ENCODE assay signal across 20 cellular contexts in genomic region chrX:74286950-74287349, GRCh38. TPM values are rescaled to one million over a fixed set of nuclear protein-coding genes. Genes with fewer than 3 reads are reported as not detected.
DNase-seq lines count a peak whose midpoint lies in the region; ATAC-seq, FAIRE-seq and TF ChIP-seq lines count a peak whose summit lies in the region.
"Had no signal": no experiment of that assay in that cellular context is flagged by ENCODE, and none has a peak within 500 bp of the region (broad histone marks: within the 10 kb centered on the region; RNA-seq: fewer than 3 reads in every experiment).

No MANE protein-coding gene starts in this region.

- POLR2A ChIA-PET in A549 (lab: Yijun Ruan, JAX): interaction anchor here (0.9 kb wide), 1 partner anchor 11 kb away, joined by 3 read pairs; no protein-coding TSS in a partner anchor
- POLR2A ChIA-PET in K562 (lab: Yijun Ruan, JAX): no interaction called here

- no peak for TF ChIP-seq EP300 in A549 (IDR thresholded peaks at IDR 0.05)
- TF ChIP-seq EP300 in K562 (IDR thresholded peaks at IDR 0.05; ENCODE audit: low read length): no peak

- H3K9me3 ChIP-seq in A549 (peaks cover 11% of the 10 kb centered on the region; the same call in 2 of the 3 replicates), K562 (replicated peaks; ENCODE audit: control insufficient read depth, insufficient read depth, low read depth, low read length) (no peaks in the 10 kb centered on the region)
- H3K9me3 ChIP-seq: left lung had no signal

- TF ChIP-seq POLR2A in A549 (IDR thresholded peaks at IDR 0.05; ENCODE audit: low read length) (no peak), K562 (conservative IDR thresholded peaks at IDR 0.05) (no peak), GM12891 (IDR thresholded peaks at IDR 0.05; ENCODE audit: low read depth, low read length) (no peak)

- no peaks in the 10 kb centered on the region for H4K20me1 ChIP-seq in K562 (replicated peaks; ENCODE audit: control insufficient read depth, insufficient read depth, low read length)

- H3K4me2 ChIP-seq in A549: no peak overlapping the region
- H3K4me2 ChIP-seq in K562 (ENCODE audit: insufficient read depth, low read length): no peak overlapping the region

- TF ChIP-seq RAD21 in A549 (conservative IDR thresholded peaks at IDR 0.05 in 1 of 2, IDR thresholded peaks at IDR 0.05 in 1 of 2) (no peak), K562 (CRISPR knock-in tag; conservative IDR thresholded peaks at IDR 0.05 in 1 of 2, IDR thresholded peaks at IDR 0.05 in 1 of 2) (no peak)

- H3K27me3 ChIP-seq in K562 (ENCODE audit: control insufficient read depth in 2 of 2, insufficient read depth in 2 of 2, low read length in 2 of 2): no peaks in the 10 kb centered on the region

- H3K27ac ChIP-seq in A549 (no peak overlapping the region), K562 (ENCODE audit: extremely low read depth, low read depth, low read length) (no peak overlapping the region)
- H3K27ac ChIP-seq: left lung had no signal

- no peak overlapping the region for H2AFZ ChIP-seq in K562 (ENCODE audit: low read depth, low read length)

- TF ChIP-seq CTCF in A549 (IDR thresholded peaks at IDR 0.05) (no peak), K562 (IDR thresholded peaks at IDR 0.05 in 2 of 3, conservative IDR thresholded peaks at IDR 0.05 in 1 of 3; ENCODE audit: insufficient read depth in 2 of 3, low read depth in 1 of 3, low read length in 3 of 3) (no peak), omental fat pad (IDR thresholded peaks at IDR 0.05) (no peak)

- in situ Hi-C loops in K562 (cut with MboI): no loop called here

- DNase-seq in A549 (ENCODE audit: low read depth in 1 of 2, low spot score in 1 of 2) (peak in 1 of 2 experiments; percentile 28), HCEC 1CT (peak; percentile 81), K562 (ENCODE audit: extremely low read depth in 1 of 4, low spot score in 3 of 4) (no peak), iris pigment epithelial cell (ENCODE audit: low read depth) (peak; percentile 83), omental fat pad (ENCODE audit: low spot score) (no peak), NAMALWA (ENCODE audit: low spot score) (no peak), GM12891 (ENCODE audit: insufficient read length, low spot score) (no peak)
- DNase-seq: ACHN; activated naive CD8-positive, alpha-beta T cell treated with anti-CD3 and anti-CD28 coated beads, Interleukin-2, amount 50 U/mL, for 24 hours; GOT3; left lung; NCI-H1092 treated with DMSO at 0.1 percent for 48 hours; NCI-H2171 treated with DMSO at 0.1 percent for 48 hours; substantia nigra had no signal

- H3K4me3 ChIP-seq in A549: no peak overlapping the region
- H3K4me3 ChIP-seq in K562: no peak overlapping the region
- H3K4me3 ChIP-seq: coronary artery, left lung had no signal

- CTCF ChIA-PET in A549 (lab: Yijun Ruan, JAX): no interaction called here
- CTCF ChIA-PET in K562 (lab: Yijun Ruan, JAX; ENCODE audit: low intra/inter-chr PET ratio): no interaction called here

- FAIRE-seq in A549 (lab: Jason Lieb, UNC) (no peak), K562 (lab: Jason Lieb, UNC) (no peak), GM12891 (lab: Jason Lieb, UNC) (no peak)
- FAIRE-seq: D721Med, TTC549 had no signal

- intact Hi-C loops in K562 (cut with micrococcal nuclease): no loop called here

- BruUV-seq in K562 (replicated peaks; lab: Mats Ljungman, UMichigan): no TSS peak

- ATAC-seq in A549 (no peak), K562 (no peak), HG02759 (IDR thresholded peaks at IDR 0.05; ENCODE audit: unreplicated experiment) (no peak), omental fat pad (ENCODE audit: low FRiP score) (no peak)
- ATAC-seq: activated naive CD8-positive, alpha-beta T cell treated with anti-CD3 and anti-CD28 coated beads, Interleukin-2, amount 50 U/mL, for 24 hours; left lung had no signal

- H3K9ac ChIP-seq in K562 (ENCODE audit: insufficient read depth in 1 of 2, low read depth in 2 of 2, low read length in 2 of 2): no peak overlapping the region

- H3K9me1 ChIP-seq in K562 (ENCODE audit: control insufficient read depth, insufficient read depth, low read length): no peaks in the 10 kb centered on the region

- peaks cover 50% of the 10 kb centered on the region; the same call in 2 of the 3 replicates for H3K36me3 ChIP-seq in K562 (ENCODE audit: control insufficient read depth, insufficient read depth, low read length)

- H3K4me1 ChIP-seq in A549 (peaks cover 24% of the 10 kb centered on the region; the same call in 2 of the 3 replicates), K562 (replicated peaks in 1 of 2; ENCODE audit: control insufficient read depth in 2 of 2, insufficient read depth in 2 of 2, low read length in 2 of 2) (peaks cover 0 to 7% of the 10 kb centered on the region in 2 experiments; a peak in 2 of 5 replicates)

- H3K79me2 ChIP-seq in K562 (ENCODE audit: control insufficient read depth, insufficient read depth, low read length): peaks cover 85% of the 10 kb centered on the region

TF ChIP-seq in A549, 52 proteins besides CTCF, POLR2A, EP300 and RAD21:
- no peak for TF ChIP-seq FOSL2 (IDR thresholded peaks at IDR 0.05)
- TF ChIP-seq FOSL2 (CRISPR knock-in tag; IDR thresholded peaks at IDR 0.05): peak; percentile 74
- no peak for TF ChIP-seq HOXB5 (CRISPR knock-in tag; IDR thresholded peaks at IDR 0.05)
TF ChIP-seq in A549: peak in this region for 1.

TF ChIP-seq in K562, 482 proteins besides CTCF, POLR2A, EP300 and RAD21:
- TF ChIP-seq TRIM28 (IDR thresholded peaks at IDR 0.05) (no peak), ZNF316 (IDR thresholded peaks at IDR 0.05) (peak; percentile 14; the same call in 1 of the 2 replicates)

TF ChIP-seq in GM12891, 5 proteins besides CTCF, POLR2A, EP300 and RAD21:
- TF ChIP-seq SPI1 (IDR thresholded peaks at IDR 0.05; ENCODE audit: low read depth, low read length) (no peak), TAF1 (IDR thresholded peaks at IDR 0.05; ENCODE audit: low read depth, low read length) (no peak), POLR2AphosphoS5 (IDR thresholded peaks at IDR 0.05; ENCODE audit: low read depth, low read length) (no peak), POU2F2 (IDR thresholded peaks at IDR 0.05; ENCODE audit: low read depth, low read length) (no peak), PAX5 (IDR thresholded peaks at IDR 0.05; ENCODE audit: insufficient read depth, low read length, severe bottlenecking) (no peak)

RNA-seq across cellular contexts. Expression of gene ZCCHC13, which starts 17.0 kb away (rescaled TPM):
- polyA plus RNA-seq in A549 (2011; rRNA removed) (not detected in 2 replicates), A549 (2017; fragmentation: RNase III; extraction: RNeasy Plus Mini Kit Qiagen cat#74134 plus additional on column Dnase treatment) (not detected in 3 replicates), K562 (2011; rRNA removed) (not detected in 2 replicates), K562 (2014; fragmentation: Illumina TruSeq; extraction: Trizol) (not detected in 2 replicates), K562 (2014; fragmentation: Nextera tagmentation; extraction: Ambion mirVana) (not detected), K562 (2014; rRNA removed) (not detected in 2 replicates)
- not detected in 2 replicates for polyA plus RNA-seq in A549 (2012; cell fraction: cytosol; rRNA removed)
- not detected in 2 replicates for polyA plus RNA-seq in A549 (2012; cell fraction: nucleus; rRNA removed)
- polyA minus RNA-seq in A549 (2011; rRNA and poly(A)+ RNA removed): not detected in 2 replicates
- not detected in 2 replicates for total RNA-seq in K562 (2011; cell fraction: chromatin; rRNA removed; ENCODE audit: low replicate concordance)
- not detected in 2 replicates for total RNA-seq in K562 (2011; cell fraction: nucleolus; rRNA removed)
- total RNA-seq in K562 (2011; cell fraction: nucleoplasm; rRNA removed): not detected in 2 replicates
- total RNA-seq in K562 (2014; rRNA removed) (not detected in 2 replicates), K562 (2014; rRNA removed; fragmentation: Illumina TruSeq; extraction: Trizol) (not detected in 2 replicates), K562 (2015; rRNA removed; fragmentation: Illumina TruSeq; extraction: Trizol) (not detected in 2 replicates), K562 (2021) (not detected in 2 replicates), omental fat pad (not detected)
- not detected in 2 replicates for polyA plus RNA-seq in K562 (2011; cell fraction: cytosol; rRNA removed)
- not detected in 2 replicates for polyA plus RNA-seq in K562 (2011; cell fraction: nucleus; rRNA removed)
- not detected in 2 replicates for polyA plus RNA-seq in K562 (2012)
- polyA minus RNA-seq in K562 (2011; rRNA and poly(A)+ RNA removed): not detected in 2 replicates
- polyA minus RNA-seq in K562 (2011; cell fraction: cytosol; rRNA and poly(A)+ RNA removed): not detected in 2 replicates
- polyA minus RNA-seq in K562 (2011; cell fraction: nucleus; rRNA and poly(A)+ RNA removed): not detected in 2 replicates
- not detected for polyA plus RNA-seq in GM12891 (2012; ENCODE audit: low read depth, missing spikeins)
- total RNA-seq: left lung, pulmonary artery endothelial cell had no signal
- polyA plus RNA-seq: esophagus had no signal

Comparison
In these comparisons a context has a peak if more than half of its experiments do, and no peak if none do; other contexts are left out.
1. DNase-seq: peak in HCEC 1CT (single experiment) and iris pigment epithelial cell (single experiment); none in K562 (0 of 4), omental fat pad (single experiment), NAMALWA (single experiment) and GM12891 (single experiment).